9 cellular contexts compared by ENCODE assay signal in the genomic region with DNA sequence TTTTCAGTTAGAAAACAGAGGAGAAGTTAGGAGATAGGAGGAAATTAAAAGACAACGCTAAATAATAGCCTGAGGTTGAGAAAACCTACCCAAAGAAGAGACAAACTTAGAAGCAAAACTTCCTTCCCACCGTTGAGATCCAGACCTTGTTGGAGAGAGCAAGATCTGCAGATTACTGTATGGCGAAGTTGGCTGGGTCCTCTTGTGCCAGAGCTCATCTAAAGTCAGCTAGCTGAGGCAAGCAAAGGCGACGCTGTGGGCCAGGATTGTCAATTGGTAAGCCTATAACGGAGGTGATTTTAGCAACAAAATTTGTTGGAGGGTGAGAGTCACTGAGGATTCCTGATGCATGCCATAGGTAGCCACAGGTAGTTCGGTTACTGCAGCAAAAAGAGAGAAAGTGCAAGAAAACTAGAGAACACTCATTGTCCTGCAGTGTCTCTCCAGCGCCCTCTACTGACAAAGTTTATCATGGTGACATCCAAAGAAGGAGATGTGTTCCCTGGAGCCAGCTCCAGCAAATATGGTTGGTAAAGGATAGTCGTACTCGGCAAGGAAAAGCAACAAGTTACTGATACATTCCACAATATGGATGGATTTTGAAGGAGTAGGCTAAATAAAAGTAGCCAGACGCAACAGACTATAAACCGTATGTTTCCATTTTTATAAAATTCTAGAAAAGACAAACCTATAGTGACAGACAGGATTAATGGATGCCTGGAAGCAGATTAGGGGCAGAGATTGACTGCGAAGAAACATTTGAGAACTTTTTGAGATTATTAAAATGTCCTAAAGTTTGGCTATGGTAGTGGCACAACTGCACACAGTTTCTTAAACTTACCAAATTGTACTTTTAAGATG. TPM values are rescaled to one million over a fixed set of nuclear protein-coding genes. Genes with fewer than 3 reads are reported as not detected.
DNase-seq lines count a peak whose midpoint lies in the region; ATAC-seq and TF ChIP-seq lines count a peak whose summit lies in the region.
"Had no signal": no experiment of that assay in that cellular context is flagged by ENCODE, and none has a peak within 500 bp of the region (broad histone marks: within the 10 kb centered on the region; RNA-seq: fewer than 3 reads in every experiment).

No MANE protein-coding gene starts in this region.

- H4K20me1 ChIP-seq in DND-41 (ENCODE audit: insufficient read depth, low read length) (no peaks in the 10 kb centered on the region), HCT116 (ENCODE audit: insufficient read depth) (no peaks in the 10 kb centered on the region)

- RAD21 ChIA-PET in HCT116 (lab: Charles Lee; ENCODE audit: low non-redundant PET in 1 of 2, low total read pairs in 2 of 2, uncharacterized antibody in 2 of 2, unreplicated experiment in 2 of 2): no interaction called here

- H3K4me1 Mint-ChIP-seq in activated CD4-positive, alpha-beta memory T cell treated with anti-CD3 and anti-CD28 coated beads for 36 hours (ENCODE audit: low read depth): peaks cover 3% of the 10 kb centered on the region
- H3K4me1 Mint-ChIP-seq in stimulated activated naive B cell treated with anti-CD40 and anti-IgM and Interleukin-4, amounts not matched to agents 10 μg/mL and 1 μg/mL and 100 μg/mL, for 72 hours: no peaks in the 10 kb centered on the region

- no peak for TF ChIP-seq POLR2A in HCT116 (IDR thresholded peaks at IDR 0.05; ENCODE audit: borderline replicate concordance, extremely low read depth, insufficient read depth, insufficient read length)
- no peak for TF ChIP-seq POLR2A in uterus (IDR thresholded peaks at IDR 0.05)

- H3K4me3 Mint-ChIP-seq in activated CD4-positive, alpha-beta memory T cell treated with anti-CD3 and anti-CD28 coated beads for 36 hours: no peak overlapping the region
- no peak overlapping the region for H3K4me3 Mint-ChIP-seq in stimulated activated naive B cell treated with anti-CD40 and anti-IgM and Interleukin-4, amounts not matched to agents 10 μg/mL and 1 μg/mL and 100 μg/mL, for 72 hours

- no peaks in the 10 kb centered on the region for H3K27me3 Mint-ChIP-seq in activated CD4-positive, alpha-beta memory T cell treated with anti-CD3 and anti-CD28 coated beads for 36 hours
- H3K27me3 Mint-ChIP-seq in stimulated activated naive B cell treated with anti-CD40 and anti-IgM and Interleukin-4, amounts not matched to agents 10 μg/mL and 1 μg/mL and 100 μg/mL, for 72 hours: no peaks in the 10 kb centered on the region

- H3K4me2 ChIP-seq in DND-41 (ENCODE audit: insufficient read depth, low read length): no peak overlapping the region
- no peak overlapping the region for H3K4me2 ChIP-seq in HCT116 (ENCODE audit: low read length)

- H3K4me3 ChIP-seq in DND-41 (ENCODE audit: low read depth in 1 of 2, low read length in 2 of 2) (no peak overlapping the region), HCT116 (replicated peaks in 1 of 2; ENCODE audit: low read depth in 1 of 2, low read length in 2 of 2) (no peak overlapping the region), uterus (no peak overlapping the region)

- H3K36me3 Mint-ChIP-seq in activated CD4-positive, alpha-beta memory T cell treated with anti-CD3 and anti-CD28 coated beads for 36 hours: no peaks in the 10 kb centered on the region
- H3K36me3 Mint-ChIP-seq in stimulated activated naive B cell treated with anti-CD40 and anti-IgM and Interleukin-4, amounts not matched to agents 10 μg/mL and 1 μg/mL and 100 μg/mL, for 72 hours: no peaks in the 10 kb centered on the region

- peak; percentile 34 for TF ChIP-seq RAD21 in HCT116 (IDR thresholded peaks at IDR 0.05; ENCODE audit: low read depth)

- H3K9me3 ChIP-seq in DND-41 (ENCODE audit: insufficient read depth, low read length, severe bottlenecking) (no peaks in the 10 kb centered on the region), HCT116 (ENCODE audit: control insufficient read depth in 1 of 2, insufficient read depth in 1 of 2, low read depth in 1 of 2, low read length in 2 of 2) (no peaks in the 10 kb centered on the region), uterus (no peaks in the 10 kb centered on the region)

- no peak overlapping the region for H3K9ac ChIP-seq in DND-41 (ENCODE audit: low read depth, low read length)
- no peak overlapping the region for H3K9ac ChIP-seq in HCT116 (ENCODE audit: low read length)

- H3K9me3 Mint-ChIP-seq in activated CD4-positive, alpha-beta memory T cell treated with anti-CD3 and anti-CD28 coated beads for 36 hours: no peaks in the 10 kb centered on the region
- no peaks in the 10 kb centered on the region for H3K9me3 Mint-ChIP-seq in stimulated activated naive B cell treated with anti-CD40 and anti-IgM and Interleukin-4, amounts not matched to agents 10 μg/mL and 1 μg/mL and 100 μg/mL, for 72 hours

- H3K27ac Mint-ChIP-seq in activated CD4-positive, alpha-beta memory T cell treated with anti-CD3 and anti-CD28 coated beads for 36 hours: no peak overlapping the region
- H3K27ac Mint-ChIP-seq in stimulated activated naive B cell treated with anti-CD40 and anti-IgM and Interleukin-4, amounts not matched to agents 10 μg/mL and 1 μg/mL and 100 μg/mL, for 72 hours: no peak overlapping the region

- H3K27ac ChIP-seq in DND-41 (ENCODE audit: low read length): no peak overlapping the region
- no peak overlapping the region for H3K27ac ChIP-seq in HCT116 (ENCODE audit: low read depth, low read length)
- no peak overlapping the region for H3K27ac ChIP-seq in uterus

- H3K79me2 ChIP-seq in DND-41 (ENCODE audit: insufficient read depth, low read length): no peaks in the 10 kb centered on the region
- no peaks in the 10 kb centered on the region for H3K79me2 ChIP-seq in HCT116 (ENCODE audit: insufficient read depth, low read length)

- DNase-seq in ACHN (peak; percentile 61), DND-41 (peak; percentile 55), HCT116 (ENCODE audit: low read depth, low spot score) (peak; percentile 29), NCI-H1694 (lab: John Stamatoyannopoulos, UW) (peak; percentile 49), islet precursor cell (peak; percentile 78), uterus (no peak)
- peak; percentile 34 for DNase-seq in activated CD4-positive, alpha-beta memory T cell treated with anti-CD3 and anti-CD28 coated beads for 36 hours
- no peak for DNase-seq in stimulated activated naive B cell treated with anti-CD40 and anti-IgM and Interleukin-4, amounts not matched to agents 10 μg/mL and 1 μg/mL and 100 μg/mL, for 72 hours

- ATAC-seq in DND-41 (ENCODE audit: insufficient read depth, low read depth): peak; percentile 81
- ATAC-seq in HCT116: peak; percentile 62; the same call in 1 of the 2 replicates
- ATAC-seq in stimulated activated naive B cell treated with anti-CD40 and anti-IgM and Interleukin-4, amounts not matched to agents 10 μg/mL and 1 μg/mL and 100 μg/mL, for 72 hours (replicated peaks): no peak
- ATAC-seq: left colon had no signal

- H3K27me3 ChIP-seq in DND-41 (ENCODE audit: insufficient read depth, low read length, poor library complexity) (peaks cover 4% of the 10 kb centered on the region), HCT116 (ENCODE audit: insufficient read depth, low read length) (no peaks in the 10 kb centered on the region), uterus (no peaks in the 10 kb centered on the region)

- H2AFZ ChIP-seq in DND-41 (ENCODE audit: low read depth, low read length) (no peak overlapping the region), HCT116 (ENCODE audit: low read depth, low read length, poor library complexity, severe bottlenecking) (peak overlapping the region; percentile 56)

- H3K4me1 ChIP-seq in DND-41 (ENCODE audit: insufficient read depth, low read length) (no peaks in the 10 kb centered on the region), HCT116 (ENCODE audit: control insufficient read depth in 1 of 2, insufficient read depth in 2 of 2, low read length in 2 of 2) (no peaks in the 10 kb centered on the region), uterus (no peaks in the 10 kb centered on the region)

- intact Hi-C loops in HCT116 (cut with micrococcal nuclease) (no loop called here), uterus (cut with DNase I; ENCODE audit: low total_unique reads) (no loop called here)
- intact Hi-C loops in activated CD4-positive, alpha-beta memory T cell treated with anti-CD3 and anti-CD28 coated beads for 36 hours (cut with micrococcal nuclease): no loop called here

- H3K9me2 ChIP-seq in HCT116 (ENCODE audit: insufficient read depth): no peaks in the 10 kb centered on the region

- no peaks in the 10 kb centered on the region for H3K36me3 ChIP-seq in DND-41 (ENCODE audit: insufficient read depth, low read length)
- H3K36me3 ChIP-seq in HCT116 (ENCODE audit: control insufficient read depth in 1 of 2, insufficient read depth in 2 of 2, low read length in 2 of 2): no peaks in the 10 kb centered on the region
- H3K36me3 ChIP-seq in uterus: no peaks in the 10 kb centered on the region

- CTCF ChIA-PET in HCT116 (lab: Charles Lee): interaction anchor here (0.6 to 1.9 kb wide), 6 partner anchors 10 to 306 kb away, joined by 3 to 8 read pairs (median 4); no protein-coding TSS in a partner anchor
- CTCF ChIA-PET in activated CD4-positive, alpha-beta memory T cell treated with anti-CD3 and anti-CD28 coated beads for 36 hours (lab: Charles Lee): interaction anchor here (0.6 to 2.4 kb wide), 12 partner anchors 10 to 303 kb away, joined by 3 to 12 read pairs (median 4); no protein-coding TSS in a partner anchor

- TF ChIP-seq CTCF in DND-41 (IDR thresholded peaks at IDR 0.05; ENCODE audit: borderline replicate concordance, extremely low read depth, low read length, poor library complexity, severe bottlenecking): peak; percentile 78
- TF ChIP-seq CTCF in HCT116 (IDR thresholded peaks at IDR 0.05 in 2 of 3, conservative IDR thresholded peaks at IDR 0.05 in 1 of 3; ENCODE audit: borderline replicate concordance in 1 of 3, insufficient read depth in 1 of 3, low read depth in 2 of 3, low read length in 2 of 3): peak; percentile 21 to 76 (median 73); a peak in 4 of 6 replicates
- TF ChIP-seq CTCF in uterus (IDR thresholded peaks at IDR 0.05): no peak

- no TSS peak for BruUV-seq in HCT116 (replicated peaks; lab: Mats Ljungman, UMichigan)

- POLR2A ChIA-PET in HCT116 (lab: Charles Lee): no interaction called here
- POLR2A ChIA-PET in activated CD4-positive, alpha-beta memory T cell treated with anti-CD3 and anti-CD28 coated beads for 36 hours (lab: Charles Lee): no interaction called here

- in situ Hi-C loops in ACHN (cut with HindIII; ENCODE audit: low pct_ligation_motif_present, low pct_unique_long_range_greater_than_20kb, low sequenced_read_pairs): no loop called here

TF ChIP-seq in HCT116, 20 proteins besides CTCF, POLR2A, EP300 and RAD21 (continues in another document):
- TF ChIP-seq ELF1 (IDR thresholded peaks at IDR 0.05; ENCODE audit: borderline replicate concordance, low read depth) (no peak), EGR1 (IDR thresholded peaks at IDR 0.05; ENCODE audit: low read depth) (no peak), FOSL1 (IDR thresholded peaks at IDR 0.05; ENCODE audit: low read depth) (no peak), ZNF274 (IDR thresholded peaks at IDR 0.05; ENCODE audit: low read depth, low read length) (no peak)

RNA-seq across cellular contexts. Expression of gene OR5K4, which starts 9.8 kb away (rescaled TPM):
- not detected for total RNA-seq in HCT116 (2021; ENCODE audit: unreplicated experiment)
- polyA plus RNA-seq in HCT116 (2012): not detected in 2 replicates
- total RNA-seq in activated CD4-positive, alpha-beta memory T cell treated with anti-CD3 and anti-CD28 coated beads for 36 hours: not detected
- not detected for total RNA-seq in uterus
- total RNA-seq: left colon had no signal

RNA-seq across cellular contexts. Expression of gene OR5K3, which starts 46.6 kb away (rescaled TPM):
- total RNA-seq in HCT116 (2021; ENCODE audit: unreplicated experiment) (not detected), uterus (not detected)
- not detected in 2 replicates for polyA plus RNA-seq in HCT116 (2012)
- not detected for total RNA-seq in activated CD4-positive, alpha-beta memory T cell treated with anti-CD3 and anti-CD28 coated beads for 36 hours
- total RNA-seq: left colon had no signal

Comparison
In these comparisons a context has a peak if more than half of its experiments do, and no peak if none do; other contexts are left out.
1. DNase-seq: peak in ACHN (single experiment), DND-41 (single experiment), HCT116 (single experiment), NCI-H1694 (single experiment), activated CD4-positive, alpha-beta memory T cell treated with anti-CD3 and anti-CD28 coated beads for 36 hours (single experiment) and islet precursor cell (single experiment); none in uterus (0 of 2) and stimulated activated naive B cell treated with anti-CD40 and anti-IgM and Interleukin-4, amounts not matched to agents 10 μg/mL and 1 μg/mL and 100 μg/mL, for 72 hours (single experiment).
2. ATAC-seq: peak in DND-41 (single experiment) and HCT116 (single experiment); none in stimulated activated naive B cell treated with anti-CD40 and anti-IgM and Interleukin-4, amounts not matched to agents 10 μg/mL and 1 μg/mL and 100 μg/mL, for 72 hours (0 of 2).
3. CTCF ChIP-seq: peak in DND-41 (single experiment) and HCT116 (3 of 3); none in uterus (0 of 4).